ENCODE assay signal across 1 cellular context in the genomic region with DNA sequence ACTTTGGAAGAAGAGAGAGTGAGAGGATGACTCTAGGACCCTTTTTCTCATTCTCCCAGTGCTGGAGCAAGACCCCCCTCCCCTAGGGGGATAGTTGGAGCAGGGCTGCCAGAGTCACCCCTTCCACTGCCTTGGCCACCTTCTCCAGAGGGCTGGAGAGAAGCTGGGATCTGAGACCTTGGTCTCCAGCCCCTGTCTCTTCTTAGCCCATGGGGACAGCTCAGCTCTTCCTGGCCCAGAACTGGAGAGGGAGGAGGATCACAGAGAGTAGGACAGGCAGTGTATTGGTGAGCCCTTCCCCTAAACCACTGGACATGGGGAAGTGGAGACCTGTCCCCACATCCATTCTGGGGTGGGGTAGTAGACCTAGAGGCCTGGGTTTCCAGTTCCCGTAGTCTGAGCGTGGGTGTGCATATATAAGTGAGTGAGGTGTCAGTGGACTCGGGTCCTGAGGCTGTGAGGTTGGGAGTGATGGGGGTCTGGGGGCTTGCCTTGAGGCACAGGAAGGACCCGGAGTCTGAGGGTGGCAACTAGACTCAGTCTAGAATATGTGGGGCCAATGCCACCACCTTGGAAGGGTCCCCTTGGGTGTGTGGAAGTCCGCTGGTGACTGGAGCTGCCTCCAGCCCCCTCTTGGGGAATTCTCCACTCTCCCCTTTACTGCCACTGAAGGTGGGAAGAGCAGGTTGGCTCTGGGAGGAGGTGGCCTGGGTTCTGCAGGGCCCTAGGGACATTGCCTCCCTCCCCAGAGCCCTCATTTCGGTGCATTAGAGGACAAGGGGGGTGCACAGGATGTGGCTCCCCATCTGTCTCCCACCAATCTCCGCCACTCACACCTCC.
TF ChIP-seq lines count a peak whose summit lies in the region.

No MANE protein-coding gene starts in this region.

TF ChIP-seq in GM23338, 12 proteins besides CTCF, POLR2A, EP300 and RAD21 (continued from another document):
- TF ChIP-seq, protein P1, sequence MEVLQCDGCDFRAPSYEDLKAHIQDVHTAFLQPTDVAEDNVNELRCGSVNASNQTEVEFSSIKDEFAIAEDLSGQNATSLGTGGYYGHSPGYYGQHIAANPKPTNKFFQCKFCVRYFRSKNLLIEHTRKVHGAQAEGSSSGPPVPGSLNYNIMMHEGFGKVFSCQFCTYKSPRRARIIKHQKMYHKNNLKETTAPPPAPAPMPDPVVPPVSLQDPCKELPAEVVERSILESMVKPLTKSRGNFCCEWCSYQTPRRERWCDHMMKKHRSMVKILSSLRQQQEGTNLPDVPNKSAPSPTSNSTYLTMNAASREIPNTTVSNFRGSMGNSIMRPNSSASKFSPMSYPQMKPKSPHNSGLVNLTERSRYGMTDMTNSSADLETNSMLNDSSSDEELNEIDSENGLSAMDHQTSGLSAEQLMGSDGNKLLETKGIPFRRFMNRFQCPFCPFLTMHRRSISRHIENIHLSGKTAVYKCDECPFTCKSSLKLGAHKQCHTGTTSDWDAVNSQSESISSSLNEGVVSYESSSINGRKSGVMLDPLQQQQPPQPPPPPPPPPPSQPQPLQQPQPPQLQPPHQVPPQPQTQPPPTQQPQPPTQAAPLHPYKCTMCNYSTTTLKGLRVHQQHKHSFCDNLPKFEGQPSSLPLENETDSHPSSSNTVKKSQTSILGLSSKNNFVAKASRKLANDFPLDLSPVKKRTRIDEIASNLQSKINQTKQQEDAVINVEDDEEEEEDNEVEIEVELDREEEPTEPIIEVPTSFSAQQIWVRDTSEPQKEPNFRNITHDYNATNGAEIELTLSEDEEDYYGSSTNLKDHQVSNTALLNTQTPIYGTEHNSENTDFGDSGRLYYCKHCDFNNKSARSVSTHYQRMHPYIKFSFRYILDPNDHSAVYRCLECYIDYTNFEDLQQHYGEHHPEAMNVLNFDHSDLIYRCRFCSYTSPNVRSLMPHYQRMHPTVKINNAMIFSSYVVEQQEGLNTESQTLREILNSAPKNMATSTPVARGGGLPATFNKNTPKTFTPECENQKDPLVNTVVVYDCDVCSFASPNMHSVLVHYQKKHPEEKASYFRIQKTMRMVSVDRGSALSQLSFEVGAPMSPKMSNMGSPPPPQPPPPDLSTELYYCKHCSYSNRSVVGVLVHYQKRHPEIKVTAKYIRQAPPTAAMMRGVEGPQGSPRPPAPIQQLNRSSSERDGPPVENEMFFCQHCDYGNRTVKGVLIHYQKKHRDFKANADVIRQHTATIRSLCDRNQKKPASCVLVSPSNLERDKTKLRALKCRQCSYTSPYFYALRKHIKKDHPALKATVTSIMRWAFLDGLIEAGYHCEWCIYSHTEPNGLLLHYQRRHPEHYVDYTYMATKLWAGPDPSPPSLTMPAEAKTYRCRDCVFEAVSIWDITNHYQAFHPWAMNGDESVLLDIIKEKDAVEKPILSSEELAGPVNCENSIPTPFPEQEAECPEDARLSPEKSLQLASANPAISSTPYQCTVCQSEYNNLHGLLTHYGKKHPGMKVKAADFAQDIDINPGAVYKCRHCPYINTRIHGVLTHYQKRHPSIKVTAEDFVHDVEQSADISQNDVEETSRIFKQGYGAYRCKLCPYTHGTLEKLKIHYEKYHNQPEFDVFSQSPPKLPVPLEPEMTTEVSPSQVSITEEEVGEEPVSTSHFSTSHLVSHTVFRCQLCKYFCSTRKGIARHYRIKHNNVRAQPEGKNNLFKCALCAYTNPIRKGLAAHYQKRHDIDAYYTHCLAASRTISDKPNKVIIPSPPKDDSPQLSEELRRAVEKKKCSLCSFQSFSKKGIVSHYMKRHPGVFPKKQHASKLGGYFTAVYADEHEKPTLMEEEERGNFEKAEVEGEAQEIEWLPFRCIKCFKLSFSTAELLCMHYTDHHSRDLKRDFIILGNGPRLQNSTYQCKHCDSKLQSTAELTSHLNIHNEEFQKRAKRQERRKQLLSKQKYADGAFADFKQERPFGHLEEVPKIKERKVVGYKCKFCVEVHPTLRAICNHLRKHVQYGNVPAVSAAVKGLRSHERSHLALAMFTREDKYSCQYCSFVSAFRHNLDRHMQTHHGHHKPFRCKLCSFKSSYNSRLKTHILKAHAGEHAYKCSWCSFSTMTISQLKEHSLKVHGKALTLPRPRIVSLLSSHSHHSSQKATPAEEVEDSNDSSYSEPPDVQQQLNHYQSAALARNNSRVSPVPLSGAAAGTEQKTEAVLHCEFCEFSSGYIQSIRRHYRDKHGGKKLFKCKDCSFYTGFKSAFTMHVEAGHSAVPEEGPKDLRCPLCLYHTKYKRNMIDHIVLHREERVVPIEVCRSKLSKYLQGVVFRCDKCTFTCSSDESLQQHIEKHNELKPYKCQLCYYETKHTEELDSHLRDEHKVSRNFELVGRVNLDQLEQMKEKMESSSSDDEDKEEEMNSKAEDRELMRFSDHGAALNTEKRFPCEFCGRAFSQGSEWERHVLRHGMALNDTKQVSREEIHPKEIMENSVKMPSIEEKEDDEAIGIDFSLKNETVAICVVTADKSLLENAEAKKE (CRISPR knock-in tag; IDR thresholded peaks at IDR 0.05), result no peak
- TF ChIP-seq CREB1 (CRISPR knock-in tag; IDR thresholded peaks at IDR 0.05; ENCODE audit: low read depth) (no peak), STAT1 (IDR thresholded peaks at IDR 0.05; ENCODE audit: unreplicated experiment) (no peak), JUNB (IDR thresholded peaks at IDR 0.05; ENCODE audit: unreplicated experiment) (no peak), POLR2AphosphoS5 (IDR thresholded peaks at IDR 0.05; ENCODE audit: low read depth) (no peak), ZNF331 (CRISPR knock-in tag; IDR thresholded peaks at IDR 0.05; ENCODE audit: low read depth) (no peak), EZH2phosphoT487 (IDR thresholded peaks at IDR 0.05; ENCODE audit: unreplicated experiment) (no peak), NANOG (IDR thresholded peaks at IDR 0.05; ENCODE audit: borderline replicate concordance) (no peak)
- TF ChIP-seq, protein P2, sequence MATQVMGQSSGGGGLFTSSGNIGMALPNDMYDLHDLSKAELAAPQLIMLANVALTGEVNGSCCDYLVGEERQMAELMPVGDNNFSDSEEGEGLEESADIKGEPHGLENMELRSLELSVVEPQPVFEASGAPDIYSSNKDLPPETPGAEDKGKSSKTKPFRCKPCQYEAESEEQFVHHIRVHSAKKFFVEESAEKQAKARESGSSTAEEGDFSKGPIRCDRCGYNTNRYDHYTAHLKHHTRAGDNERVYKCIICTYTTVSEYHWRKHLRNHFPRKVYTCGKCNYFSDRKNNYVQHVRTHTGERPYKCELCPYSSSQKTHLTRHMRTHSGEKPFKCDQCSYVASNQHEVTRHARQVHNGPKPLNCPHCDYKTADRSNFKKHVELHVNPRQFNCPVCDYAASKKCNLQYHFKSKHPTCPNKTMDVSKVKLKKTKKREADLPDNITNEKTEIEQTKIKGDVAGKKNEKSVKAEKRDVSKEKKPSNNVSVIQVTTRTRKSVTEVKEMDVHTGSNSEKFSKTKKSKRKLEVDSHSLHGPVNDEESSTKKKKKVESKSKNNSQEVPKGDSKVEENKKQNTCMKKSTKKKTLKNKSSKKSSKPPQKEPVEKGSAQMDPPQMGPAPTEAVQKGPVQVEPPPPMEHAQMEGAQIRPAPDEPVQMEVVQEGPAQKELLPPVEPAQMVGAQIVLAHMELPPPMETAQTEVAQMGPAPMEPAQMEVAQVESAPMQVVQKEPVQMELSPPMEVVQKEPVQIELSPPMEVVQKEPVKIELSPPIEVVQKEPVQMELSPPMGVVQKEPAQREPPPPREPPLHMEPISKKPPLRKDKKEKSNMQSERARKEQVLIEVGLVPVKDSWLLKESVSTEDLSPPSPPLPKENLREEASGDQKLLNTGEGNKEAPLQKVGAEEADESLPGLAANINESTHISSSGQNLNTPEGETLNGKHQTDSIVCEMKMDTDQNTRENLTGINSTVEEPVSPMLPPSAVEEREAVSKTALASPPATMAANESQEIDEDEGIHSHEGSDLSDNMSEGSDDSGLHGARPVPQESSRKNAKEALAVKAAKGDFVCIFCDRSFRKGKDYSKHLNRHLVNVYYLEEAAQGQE (IDR thresholded peaks at IDR 0.05; ENCODE audit: unreplicated experiment), result no peak
